ENCODE assay signal across 13 cellular contexts in the genomic region with DNA sequence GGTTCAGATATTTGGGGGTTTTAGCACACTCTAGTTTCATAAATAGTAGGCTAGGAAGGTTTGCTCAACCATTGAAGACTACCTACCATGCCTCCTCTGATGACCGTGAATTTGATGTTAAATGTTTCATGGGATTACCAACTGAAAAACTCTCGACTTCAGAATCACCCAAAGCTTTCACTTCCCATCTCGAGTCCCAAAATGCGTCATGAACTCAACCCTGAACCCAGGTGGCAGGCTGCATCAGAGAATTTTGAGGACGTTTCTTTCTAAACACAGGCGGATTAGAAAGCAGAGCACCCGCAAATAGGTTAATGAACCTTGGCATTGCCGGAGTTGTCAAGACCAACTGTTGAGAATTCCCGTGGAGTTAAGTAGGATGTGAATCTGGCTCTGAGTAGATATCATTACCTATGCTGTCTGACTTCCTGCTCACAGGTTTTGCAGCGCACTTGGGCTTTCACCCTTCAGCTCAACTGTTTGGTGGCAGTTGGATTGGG.
DNase-seq lines count a peak whose midpoint lies in the region; ATAC-seq lines count a peak whose summit lies in the region.
"Had no signal": no experiment of that assay in that cellular context is flagged by ENCODE, and none has a peak within 500 bp of the region (broad histone marks: within the 10 kb centered on the region; RNA-seq: fewer than 3 reads in every experiment).

No MANE protein-coding gene starts in this region.

- DNase-seq in mesendoderm: peak; percentile 51
- DNase-seq in activated naive CD4-positive, alpha-beta T cell treated with anti-CD3 and anti-CD28 coated beads, Interleukin-2, amount 10 ng/mL, durations not matched to agents 7 days and 5 days: no peak
- no peak for DNase-seq in NCI-H1092 (lab: John Stamatoyannopoulos, UW)
- DNase-seq in stimulated activated naive CD4-positive, alpha-beta T cell (lab: John Stamatoyannopoulos, UW): no peak
- DNase-seq: activated CD4-positive, alpha-beta T cell treated with anti-CD3 and anti-CD28 coated beads, Interleukin-2, amount 50 U/mL, for 48 hours; activated naive CD4-positive, alpha-beta T cell treated with anti-CD3 and anti-CD28 coated beads, Interleukin-2, amount 50 U/mL, for 16 hours; Caco-2; lower lobe of right lung had no signal

- no peaks in the 10 kb centered on the region for H3K27me3 ChIP-seq in mesendoderm (ENCODE audit: insufficient read depth, low read length, poor library complexity)
- H3K27me3 ChIP-seq: gastroesophageal sphincter had no signal

- H3K4ac ChIP-seq in mesendoderm (ENCODE audit: low read depth, low read length): no peak overlapping the region

- no peak overlapping the region for H3K27ac Mint-ChIP-seq in activated naive CD4-positive, alpha-beta T cell treated with anti-CD3 and anti-CD28 coated beads, Interleukin-2, amount 10 ng/mL, durations not matched to agents 7 days and 5 days
- H3K27ac Mint-ChIP-seq: dendritic cell treated with granulocyte-macrophage colony-stimulating factor and Interleukin-4, amounts not matched to agents 40 ng/mL and 50 ng/mL, for 4 days had no signal

- H3K4me1 Mint-ChIP-seq in activated naive CD4-positive, alpha-beta T cell treated with anti-CD3 and anti-CD28 coated beads, Interleukin-2, amount 10 ng/mL, durations not matched to agents 7 days and 5 days: no peaks in the 10 kb centered on the region

- no peak overlapping the region for H3K23ac ChIP-seq in mesendoderm (ENCODE audit: low read length)

- H2BK120ac ChIP-seq in mesendoderm (ENCODE audit: low read depth, low read length): no peak overlapping the region

- no peak overlapping the region for H3K18ac ChIP-seq in mesendoderm (ENCODE audit: low read length)

- H2BK15ac ChIP-seq in mesendoderm (replicated peaks; ENCODE audit: low read depth): no peak overlapping the region

- no CpG with 5 or more reads among the region's 10 CpGs for WGBS in mesendoderm (ENCODE audit: extremely low coverage, insufficient coverage, low lambda C conversion rate)

- peaks cover 8% of the 10 kb centered on the region for H3K9me3 Mint-ChIP-seq in activated naive CD4-positive, alpha-beta T cell treated with anti-CD3 and anti-CD28 coated beads, Interleukin-2, amount 10 ng/mL, durations not matched to agents 7 days and 5 days

- H3K79me1 ChIP-seq in mesendoderm (ENCODE audit: low read length): no peaks in the 10 kb centered on the region

- H3K27me3 Mint-ChIP-seq in activated naive CD4-positive, alpha-beta T cell treated with anti-CD3 and anti-CD28 coated beads, Interleukin-2, amount 10 ng/mL, durations not matched to agents 7 days and 5 days: no peaks in the 10 kb centered on the region

- no peak overlapping the region for H3K4me3 ChIP-seq in mesendoderm (ENCODE audit: low read length)
- H3K4me3 ChIP-seq: gastroesophageal sphincter, lower lobe of right lung had no signal

- ATAC-seq in GM19025 (IDR thresholded peaks at IDR 0.05; ENCODE audit: low read depth, unreplicated experiment) (peak; percentile 61), GM21737 (IDR thresholded peaks at IDR 0.05; ENCODE audit: unreplicated experiment) (peak; percentile 74), HG03354 (IDR thresholded peaks at IDR 0.05; ENCODE audit: poor library complexity, severe bottlenecking, unreplicated experiment) (peak; percentile 71)
- ATAC-seq: gastroesophageal sphincter, lower lobe of right lung had no signal

- no peaks in the 10 kb centered on the region for H3K36me3 Mint-ChIP-seq in activated naive CD4-positive, alpha-beta T cell treated with anti-CD3 and anti-CD28 coated beads, Interleukin-2, amount 10 ng/mL, durations not matched to agents 7 days and 5 days

- H2BK5ac ChIP-seq in mesendoderm (ENCODE audit: low read length): no peak overlapping the region

- CTCF ChIA-PET in activated naive CD4-positive, alpha-beta T cell treated with anti-CD3 and anti-CD28 coated beads, Interleukin-2, amount 10 ng/mL, durations not matched to agents 7 days and 5 days (lab: Charles Lee): no interaction called here

- no peak overlapping the region for H3K4me2 ChIP-seq in mesendoderm (ENCODE audit: low read length)

- no peak overlapping the region for H3K56ac ChIP-seq in mesendoderm (ENCODE audit: low read length)

- H3K79me2 ChIP-seq in mesendoderm (ENCODE audit: control insufficient read depth, insufficient read depth, low read length): no peaks in the 10 kb centered on the region

- H3K4me1 ChIP-seq in mesendoderm (ENCODE audit: control insufficient read depth, low read depth, low read length): peaks cover 2% of the 10 kb centered on the region
- H3K4me1 ChIP-seq: Caco-2, lower lobe of right lung had no signal

- H3K9ac ChIP-seq in mesendoderm (ENCODE audit: low read length): no peak overlapping the region

- H2AK5ac ChIP-seq in mesendoderm (ENCODE audit: low read length): no peak overlapping the region

- H4K5ac ChIP-seq in mesendoderm (ENCODE audit: low read length): no peak overlapping the region

- H3K27ac ChIP-seq in mesendoderm (ENCODE audit: low read depth, low read length): no peak overlapping the region
- H3K27ac ChIP-seq: gastroesophageal sphincter, lower lobe of right lung had no signal

- H3K36me3 ChIP-seq in mesendoderm (ENCODE audit: control insufficient read depth, insufficient read depth, low read length): no peaks in the 10 kb centered on the region
- H3K36me3 ChIP-seq: gastroesophageal sphincter, lower lobe of right lung had no signal

- H3K4me3 Mint-ChIP-seq in activated naive CD4-positive, alpha-beta T cell treated with anti-CD3 and anti-CD28 coated beads, Interleukin-2, amount 10 ng/mL, durations not matched to agents 7 days and 5 days: no peak overlapping the region
- H3K4me3 Mint-ChIP-seq: dendritic cell treated with granulocyte-macrophage colony-stimulating factor and Interleukin-4, amounts not matched to agents 40 ng/mL and 50 ng/mL, for 4 days had no signal

- H4K8ac ChIP-seq in mesendoderm (ENCODE audit: low read depth, low read length): no peak overlapping the region
